ENCODE assay signal across 15 cellular contexts in genomic region chr1:71834570-71835441, GRCh38.
DNase-seq lines count a peak whose midpoint lies in the region; ATAC-seq lines count a peak whose summit lies in the region.
"Had no signal": no experiment of that assay in that cellular context is flagged by ENCODE, and none has a peak within 500 bp of the region (broad histone marks: within the 10 kb centered on the region; RNA-seq: fewer than 3 reads in every experiment).

No MANE protein-coding gene starts in this region.

- no peaks in the 10 kb centered on the region for H3K36me3 Mint-ChIP-seq in activated naive CD8-positive, alpha-beta T cell treated with anti-CD3 and anti-CD28 coated beads, Interleukin-2, amount 50 U/mL, for 24 hours (ENCODE audit: low read depth)
- H3K36me3 Mint-ChIP-seq: CD14-positive monocyte had no signal

- WGBS in GM23248 (ENCODE audit: low coverage in 1 of 2, low lambda C conversion rate in 2 of 2, missing lambda C conversion rate in 2 of 2), 2 experiments, result 42 to 44% methylated on average over 4 of the region's 4 CpGs

- in situ Hi-C loops in GM23248 (cut with MboI), result no loop called here

- H3K9me2 ChIP-seq in GM23248 (ENCODE audit: insufficient read depth), result no peaks in the 10 kb centered on the region

- peaks cover 1% of the 10 kb centered on the region for H3K9me3 Mint-ChIP-seq in activated naive CD8-positive, alpha-beta T cell treated with anti-CD3 and anti-CD28 coated beads, Interleukin-2, amount 50 U/mL, for 24 hours
- H3K9me3 Mint-ChIP-seq: stimulated activated naive CD8-positive, alpha-beta T cell treated with anti-CD3 and anti-CD28 coated beads, Interleukin-15, amount 100 ng/mL, for 72 hours had no signal

- ATAC-seq in GM18511 (IDR thresholded peaks at IDR 0.05; ENCODE audit: unreplicated experiment) (peak; percentile 15), left cardiac atrium (peak; percentile 61 to 84)
- ATAC-seq in activated naive CD8-positive, alpha-beta T cell treated with anti-CD3 and anti-CD28 coated beads, Interleukin-2, amount 50 U/mL, for 24 hours, result no peak
- ATAC-seq: activated T-cell treated with anti-CD3 and anti-CD28 coated beads, Interleukin-2, amount 50 U/mL, for 72 hours; stimulated activated naive CD8-positive, alpha-beta T cell treated with anti-CD3 and anti-CD28 coated beads, Interleukin-15, amount 100 ng/mL, for 72 hours had no signal

- H3K27ac ChIP-seq in GM23248, result no peak overlapping the region

- H3K9ac ChIP-seq in GM23248, result no peak overlapping the region

- H3K79me2 ChIP-seq in GM23248 (ENCODE audit: insufficient read depth), result no peaks in the 10 kb centered on the region

- H3K36me3 ChIP-seq in GM23248 (ENCODE audit: low read depth), result no peaks in the 10 kb centered on the region
- H3K36me3 ChIP-seq: HAP-1 had no signal

- H3K4me3 Mint-ChIP-seq in activated naive CD8-positive, alpha-beta T cell treated with anti-CD3 and anti-CD28 coated beads, Interleukin-2, amount 50 U/mL, for 24 hours, result no peak overlapping the region
- H3K4me3 Mint-ChIP-seq: activated T-cell treated with anti-CD3 and anti-CD28 coated beads, Interleukin-2, amount 50 U/mL, for 72 hours; CD14-positive monocyte; stimulated activated naive CD8-positive, alpha-beta T cell treated with anti-CD3 and anti-CD28 coated beads, Interleukin-15, amount 100 ng/mL, for 72 hours had no signal

- H3K4me2 ChIP-seq in GM23248 (ENCODE audit: unreplicated experiment), result no peak overlapping the region

- no peak overlapping the region for H3K4me3 ChIP-seq in GM23248
- H3K4me3 ChIP-seq: HAP-1 had no signal

- no peak overlapping the region for H3K27ac Mint-ChIP-seq in activated naive CD8-positive, alpha-beta T cell treated with anti-CD3 and anti-CD28 coated beads, Interleukin-2, amount 50 U/mL, for 24 hours
- H3K27ac Mint-ChIP-seq: activated T-cell treated with anti-CD3 and anti-CD28 coated beads, Interleukin-2, amount 50 U/mL, for 72 hours; CD14-positive monocyte; stimulated activated naive CD8-positive, alpha-beta T cell treated with anti-CD3 and anti-CD28 coated beads, Interleukin-15, amount 100 ng/mL, for 72 hours had no signal

- DNase-seq in GM23248 (peak; percentile 0), NCI-H82 treated with DMSO at 0.1 percent for 48 hours (lab: John Stamatoyannopoulos, UW; ENCODE audit: unreplicated experiment) (peak; percentile 88), left cardiac atrium (peak; percentile 22), kidney tubule cell (ENCODE audit: low spot score) (no peak), AG08396 (ENCODE audit: low spot score) (no peak), SIG-M5 (lab: John Stamatoyannopoulos, UW) (no peak)
- no peak for DNase-seq in activated naive CD8-positive, alpha-beta T cell treated with anti-CD3 and anti-CD28 coated beads, Interleukin-2, amount 50 U/mL, for 24 hours
- DNase-seq: activated CD4-positive, CD25-positive, alpha-beta regulatory T cell treated with anti-CD3 and anti-CD28 coated beads, Interleukin-2, amount 50 U/mL, for 72 hours; activated T-cell treated with anti-CD3 and anti-CD28 coated beads, Interleukin-2, amount 50 U/mL, for 72 hours; Karpas-422; NCI-H510A treated with DMSO at 0.1 percent for 48 hours; stimulated activated naive CD8-positive, alpha-beta T cell treated with anti-CD3 and anti-CD28 coated beads, Interleukin-15, amount 100 ng/mL, for 72 hours had no signal

- no peaks in the 10 kb centered on the region for H3K4me1 ChIP-seq in GM23248 (ENCODE audit: insufficient read depth)

- no peaks in the 10 kb centered on the region for H4K20me1 ChIP-seq in GM23248 (ENCODE audit: insufficient read depth)

- intact Hi-C loops in left cardiac atrium (cut with DNase I), result no loop called here

- H3K27me3 ChIP-seq in GM23248 (replicated peaks; ENCODE audit: insufficient read depth), result no peaks in the 10 kb centered on the region

- no peaks in the 10 kb centered on the region for H3F3A ChIP-seq in GM23248 (ENCODE audit: insufficient read depth)

- no peaks in the 10 kb centered on the region for H3K4me1 Mint-ChIP-seq in activated naive CD8-positive, alpha-beta T cell treated with anti-CD3 and anti-CD28 coated beads, Interleukin-2, amount 50 U/mL, for 24 hours
- H3K4me1 Mint-ChIP-seq: stimulated activated naive CD8-positive, alpha-beta T cell treated with anti-CD3 and anti-CD28 coated beads, Interleukin-15, amount 100 ng/mL, for 72 hours had no signal

- no peaks in the 10 kb centered on the region for H3K9me3 ChIP-seq in GM23248 (ENCODE audit: low read depth)
- H3K9me3 ChIP-seq: HAP-1 had no signal

- H3K27me3 Mint-ChIP-seq in activated naive CD8-positive, alpha-beta T cell treated with anti-CD3 and anti-CD28 coated beads, Interleukin-2, amount 50 U/mL, for 24 hours, result no peaks in the 10 kb centered on the region
- H3K27me3 Mint-ChIP-seq: stimulated activated naive CD8-positive, alpha-beta T cell treated with anti-CD3 and anti-CD28 coated beads, Interleukin-15, amount 100 ng/mL, for 72 hours had no signal

- no peak overlapping the region for H2AFZ ChIP-seq in GM23248

Comparison
In these comparisons a context has a peak if more than half of its experiments do, and no peak if none do; other contexts are left out.
1. DNase-seq: peak in GM23248 (single experiment), NCI-H82 treated with DMSO at 0.1 percent for 48 hours (single experiment) and left cardiac atrium (single experiment); none in kidney tubule cell (single experiment), activated naive CD8-positive, alpha-beta T cell treated with anti-CD3 and anti-CD28 coated beads, Interleukin-2, amount 50 U/mL, for 24 hours (single experiment), AG08396 (single experiment) and SIG-M5 (single experiment).